25 cellular contexts compared by ENCODE assay signal in the genomic region with DNA sequence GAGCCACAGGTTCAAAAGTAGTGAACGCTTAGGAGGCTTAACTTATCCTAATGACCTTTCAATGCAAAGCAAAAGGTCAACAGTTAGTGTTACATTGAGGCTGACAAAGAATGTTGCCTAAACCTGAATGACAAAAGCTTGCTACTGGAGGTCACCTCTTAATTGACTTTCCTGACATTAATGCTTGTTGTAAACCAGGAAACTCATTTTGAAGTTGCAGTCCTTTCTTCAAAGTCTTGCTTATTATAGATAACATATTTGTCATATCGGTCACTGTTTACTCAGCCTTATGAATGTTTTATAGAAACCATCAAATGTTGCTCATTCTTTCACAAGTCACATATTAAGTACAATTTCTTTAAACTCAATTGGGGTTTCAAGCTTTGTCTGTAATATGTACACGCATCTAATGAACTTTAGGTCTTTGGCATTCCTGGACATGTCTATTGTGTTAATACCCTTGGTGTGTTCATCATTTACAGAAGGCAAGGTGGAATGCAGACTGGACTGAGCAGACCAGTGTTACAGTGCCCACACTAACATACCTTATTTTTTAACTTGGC.
DNase-seq lines count a peak whose midpoint lies in the region; ATAC-seq and TF ChIP-seq lines count a peak whose summit lies in the region.
"Had no signal": no experiment of that assay in that cellular context is flagged by ENCODE, and none has a peak within 500 bp of the region (broad histone marks: within the 10 kb centered on the region; RNA-seq: fewer than 3 reads in every experiment).

No MANE protein-coding gene starts in this region.

- H2BK15ac ChIP-seq in IMR-90 (ENCODE audit: low read depth, low read length) (peak overlapping the region; percentile 91), mesendoderm (replicated peaks; ENCODE audit: low read depth) (no peak overlapping the region)

- H3K4me2 ChIP-seq in IMR-90 (ENCODE audit: low read depth, low read length) (no peak overlapping the region; the same call in 1 of the 2 replicates), mesendoderm (ENCODE audit: low read length) (no peak overlapping the region), Karpas-422 (ENCODE audit: low read depth, low read length, poor library complexity, severe bottlenecking) (no peak overlapping the region)

- peak overlapping the region; percentile 78 for H3K14ac ChIP-seq in IMR-90 (replicated peaks; ENCODE audit: low read depth, low read length)

- H3K23ac ChIP-seq in IMR-90 (ENCODE audit: low read depth, low read length) (peak overlapping the region; percentile 56), mesendoderm (ENCODE audit: low read length) (no peak overlapping the region)

- H3K18ac ChIP-seq in IMR-90 (ENCODE audit: low read depth, low read length) (peak overlapping the region; percentile 82; the same call in 1 of the 2 replicates), mesendoderm (ENCODE audit: low read length) (no peak overlapping the region)

- H3K4me3 ChIP-seq in IMR-90 (ENCODE audit: insufficient read depth, low read depth, low read length) (no peak overlapping the region), epithelial cell of esophagus (ENCODE audit: low read length) (no peak overlapping the region), mesendoderm (ENCODE audit: low read length) (no peak overlapping the region), Karpas-422 (ENCODE audit: low read length) (no peak overlapping the region)
- H3K4me3 ChIP-seq: psoas muscle, spleen, upper lobe of right lung had no signal

- POLR2A ChIA-PET in IMR-90 (lab: Charles Lee; ENCODE audit: unreplicated experiment) = no interaction called here

- H3K56ac ChIP-seq in IMR-90 (ENCODE audit: extremely low read depth, insufficient read depth, low read length) (no peak overlapping the region), mesendoderm (ENCODE audit: low read length) (no peak overlapping the region)

- DNase-seq in ELR (ENCODE audit: low read depth) (peak; percentile 62), IMR-90 (peak; percentile 41), epithelial cell of esophagus (ENCODE audit: low read depth) (peak; percentile 21), mesendoderm (peak; percentile 64), Karpas-422 (no peak), inferior parietal cortex (ENCODE audit: extremely low spot score) (no peak)
- DNase-seq: activated B cell treated with CpG ODN at 0.5 μM for 24 hours; activated CD4-positive, alpha-beta T cell treated with anti-CD3 and anti-CD28 coated beads, Interleukin-2, amount 50 U/mL, for 48 hours; activated effector memory CD4-positive, alpha-beta T cell treated with anti-CD3 and anti-CD28 coated beads, Interleukin-2, amount 50 U/mL, for 16 hours; brain microvascular endothelial cell; CD4-positive, alpha-beta T cell; cortex of kidney; DMS53; KG1; left colon; NCI-H1105 treated with DMSO at 0.1 percent for 48 hours; NCI-H2081 treated with DMSO at 0.1 percent for 48 hours; NK-92 treated with Interleukin-12 subunit alpha and Interleukin-12 subunit beta, amount 100 ng/mL, for 24 hours; psoas muscle; spleen; stimulated activated CD4-positive, alpha-beta T cell treated with anti-CD3 and anti-CD28 coated beads, Interleukin-4, amount 100 ng/mL, for 4 hours; upper lobe of right lung had no signal

- H3K36me3 ChIP-seq in IMR-90 (ENCODE audit: control insufficient read depth, insufficient read depth, low read length) = no peaks in the 10 kb centered on the region
- H3K36me3 ChIP-seq in mesendoderm (ENCODE audit: control insufficient read depth, insufficient read depth, low read length) = no peaks in the 10 kb centered on the region
- no peaks in the 10 kb centered on the region for H3K36me3 ChIP-seq in Karpas-422 (ENCODE audit: insufficient read depth, low read length)
- H3K36me3 ChIP-seq: brain microvascular endothelial cell, spleen, upper lobe of right lung had no signal

- H2BK5ac ChIP-seq in IMR-90 (ENCODE audit: low read depth, low read length, poor library complexity, severe bottlenecking) = peak overlapping the region; percentile 70
- H2BK5ac ChIP-seq in mesendoderm (ENCODE audit: low read length) = no peak overlapping the region

- TF ChIP-seq POLR2A in IMR-90 (IDR thresholded peaks at IDR 0.05; ENCODE audit: low read depth, low read length) (no peak), GM18505 (IDR thresholded peaks at IDR 0.05; ENCODE audit: borderline replicate concordance, extremely low read depth, insufficient read depth, insufficient read length) (no peak)

- H2BK120ac ChIP-seq in IMR-90 (ENCODE audit: low read depth, low read length) = peak overlapping the region; percentile 79
- H2BK120ac ChIP-seq in mesendoderm (ENCODE audit: low read depth, low read length) = no peak overlapping the region

- no TSS peak for BruUV-seq in IMR-90 (replicated peaks; lab: Mats Ljungman, UMichigan)

- H3K27me3 ChIP-seq in IMR-90 (ENCODE audit: control insufficient read depth, insufficient read depth, low read length) (no peaks in the 10 kb centered on the region), mesendoderm (ENCODE audit: insufficient read depth, low read length, poor library complexity) (no peaks in the 10 kb centered on the region), Karpas-422 (ENCODE audit: low read length) (no peaks in the 10 kb centered on the region)
- H3K27me3 ChIP-seq: brain microvascular endothelial cell, spleen, upper lobe of right lung had no signal

- H4K8ac ChIP-seq in IMR-90 (ENCODE audit: low read depth in 2 of 2, low read length in 2 of 2) (peak overlapping the region; percentile 11 to 62; a peak in 3 of 4 replicates), mesendoderm (ENCODE audit: low read depth, low read length) (no peak overlapping the region)

- 0 out of 2 replicates have a peak, but pooled peaks cover 3% of the 10 kb centered on the region for H3K9me1 ChIP-seq in IMR-90 (ENCODE audit: insufficient read depth, low read length)

- H3K27ac ChIP-seq in IMR-90 (ENCODE audit: insufficient read depth, low read length) (no peak overlapping the region), mesendoderm (ENCODE audit: low read depth, low read length) (no peak overlapping the region), Karpas-422 (ENCODE audit: low read length) (no peak overlapping the region)
- H3K27ac ChIP-seq: brain microvascular endothelial cell, psoas muscle, spleen, upper lobe of right lung had no signal

- intact Hi-C loops in IMR-90 (cut with micrococcal nuclease) = no loop called here

- in situ Hi-C loops in IMR-90 (cut with MboI; ENCODE audit: low sequenced_read_pairs) = no loop called here

- no peaks in the 10 kb centered on the region for H3K79me2 ChIP-seq in mesendoderm (ENCODE audit: control insufficient read depth, insufficient read depth, low read length)
- no peaks in the 10 kb centered on the region for H3K79me2 ChIP-seq in Karpas-422 (ENCODE audit: low read length)

- peaks cover 12% of the 10 kb centered on the region; the same call in 1 of the 2 replicates for H3K4me1 ChIP-seq in IMR-90 (ENCODE audit: control insufficient read depth, insufficient read depth, low read length)
- no peaks in the 10 kb centered on the region for H3K4me1 ChIP-seq in mesendoderm (ENCODE audit: control insufficient read depth, low read depth, low read length)
- H3K4me1 ChIP-seq in Karpas-422 (ENCODE audit: low read length) = no peaks in the 10 kb centered on the region
- H3K4me1 ChIP-seq: psoas muscle, spleen, upper lobe of right lung had no signal

- peak overlapping the region; percentile 86 for H2BK20ac ChIP-seq in IMR-90 (ENCODE audit: low read depth, low read length)

- TF ChIP-seq CTCF in IMR-90 (conservative IDR thresholded peaks at IDR 0.05; ENCODE audit: low read depth, low read length) = no peak
- no peak for TF ChIP-seq CTCF in epithelial cell of esophagus (IDR thresholded peaks at IDR 0.05; ENCODE audit: insufficient read depth, low read depth, low read length, missing control alignments)

- peak overlapping the region; percentile 85 for H4K91ac ChIP-seq in IMR-90 (ENCODE audit: insufficient read depth, low read depth, low read length)

- ATAC-seq in IMR-90 (ENCODE audit: low read depth) = no peak; the same call in 1 of the 2 replicates
- ATAC-seq in GM21737 (IDR thresholded peaks at IDR 0.05; ENCODE audit: unreplicated experiment) = no peak
- ATAC-seq in GM18505 (IDR thresholded peaks at IDR 0.05; ENCODE audit: unreplicated experiment) = no peak
- ATAC-seq: left colon, psoas muscle, SK-N-SH treated with all-trans-retinoic acid at 6 μM for 48 hours, upper lobe of right lung had no signal

- H3K9me3 ChIP-seq in IMR-90 (ENCODE audit: control insufficient read depth, insufficient read depth, low read length) (no peaks in the 10 kb centered on the region), Karpas-422 (ENCODE audit: low read length) (peaks cover 22% of the 10 kb centered on the region; the same call in 1 of the 2 replicates)
- H3K9me3 ChIP-seq: psoas muscle, upper lobe of right lung had no signal

- H2AK5ac ChIP-seq in IMR-90 (ENCODE audit: low read depth, low read length) (peak overlapping the region; percentile 83; the same call in 1 of the 2 replicates), mesendoderm (ENCODE audit: low read length) (no peak overlapping the region)

- no CpG with 5 or more reads among the region's 3 CpGs for WGBS in IMR-90 (ENCODE audit: extremely low coverage in 2 of 2, insufficient read length in 1 of 2), 2 experiments
- no CpG with 5 or more reads among the region's 3 CpGs for WGBS in mesendoderm (ENCODE audit: extremely low coverage, insufficient coverage, low lambda C conversion rate)

- no peak overlapping the region for H3K9ac ChIP-seq in IMR-90 (ENCODE audit: low read depth, low read length)
- no peak overlapping the region for H3K9ac ChIP-seq in mesendoderm (ENCODE audit: low read length)
- H3K9ac ChIP-seq in Karpas-422 (ENCODE audit: low read length) = no peak overlapping the region

- H2AFZ ChIP-seq in IMR-90 (replicated peaks; ENCODE audit: low read length, poor library complexity) (no peak overlapping the region), Karpas-422 (ENCODE audit: low read length) (no peak overlapping the region)

- H3K4ac ChIP-seq in IMR-90 (ENCODE audit: low read depth, low read length) = peak overlapping the region; percentile 69; the same call in 1 of the 2 replicates
- H3K4ac ChIP-seq in mesendoderm (ENCODE audit: low read depth, low read length) = no peak overlapping the region

- peak overlapping the region; percentile 25; the same call in 1 of the 2 replicates for H4K5ac ChIP-seq in IMR-90 (ENCODE audit: low read depth, low read length)
- H4K5ac ChIP-seq in mesendoderm (ENCODE audit: low read length) = no peak overlapping the region

- H2AK9ac ChIP-seq in IMR-90 (replicated peaks; ENCODE audit: low read depth, low read length, poor library complexity) = no peak overlapping the region

- no peaks in the 10 kb centered on the region for H3K9me2 ChIP-seq in Karpas-422 (replicated peaks; ENCODE audit: insufficient read depth, low read length)

- CTCF ChIA-PET in IMR-90 (lab: Yijun Ruan, JAX) = interaction anchor here (0.6 kb wide), 3 partner anchors 175 to 1522 kb away, joined by 3 to 5 read pairs (median 3); no protein-coding TSS in a partner anchor

- dilution Hi-C loops in IMR-90 (cut with HindIII; ENCODE audit: low sequenced_read_pairs, unreplicated experiment) = no loop called here

- H3K79me1 ChIP-seq in IMR-90 (ENCODE audit: low read depth in 1 of 2, low read length in 2 of 2) (0 out of 4 replicates have a peak, but pooled peaks cover 0 to 4% of the 10 kb centered on the region in 2 experiments), mesendoderm (ENCODE audit: low read length) (no peaks in the 10 kb centered on the region)

- H4K20me1 ChIP-seq in IMR-90 (ENCODE audit: insufficient read depth, low read length) (no peaks in the 10 kb centered on the region), Karpas-422 (ENCODE audit: insufficient read depth, low read depth, low read length) (no peaks in the 10 kb centered on the region)

- TF ChIP-seq RAD21 in IMR-90 (IDR thresholded peaks at IDR 0.05; ENCODE audit: low read length) = no peak

Comparison
In these comparisons a context has a peak if more than half of its experiments do, and no peak if none do; other contexts are left out.
1. DNase-seq: peak in ELR (single experiment), IMR-90 (single experiment), epithelial cell of esophagus (single experiment) and mesendoderm (single experiment); none in Karpas-422 (single experiment) and inferior parietal cortex (single experiment).